Comparison of ENCODE assay signal across 1 cellular context in genomic region chr3:12194669-12195161, GRCh38.
TF ChIP-seq lines count a peak whose summit lies in the region.

No MANE protein-coding gene starts in this region.

TF ChIP-seq in K562, 482 proteins besides CTCF, POLR2A, EP300 and RAD21 (continued from another document and continues in another):
- TF ChIP-seq ARID4B (CRISPR knock-in tag; IDR thresholded peaks at IDR 0.05) (no peak), ZBTB1 (CRISPR knock-in tag; IDR thresholded peaks at IDR 0.05; ENCODE audit: borderline replicate concordance, low read depth) (no peak), ZNF609 (CRISPR knock-in tag; IDR thresholded peaks at IDR 0.05; ENCODE audit: borderline replicate concordance) (no peak), NFYB (IDR thresholded peaks at IDR 0.05; ENCODE audit: extremely low read depth, insufficient read length) (no peak), CHD2 (IDR thresholded peaks at IDR 0.05; ENCODE audit: low read depth, low read length) (no peak), PHF21A (IDR thresholded peaks at IDR 0.05; ENCODE audit: borderline replicate concordance, low read depth) (no peak), TFE3 (CRISPR knock-in tag; IDR thresholded peaks at IDR 0.05) (no peak), ATF2 (CRISPR knock-in tag; IDR thresholded peaks at IDR 0.05) (no peak), ZBTB12 (CRISPR knock-in tag; IDR thresholded peaks at IDR 0.05) (no peak), SOX6 (IDR thresholded peaks at IDR 0.05) (peak; percentile 58; the same call in 1 of the 2 replicates), ZNF277 (CRISPR knock-in tag; IDR thresholded peaks at IDR 0.05; ENCODE audit: borderline replicate concordance) (no peak), TCF15 (CRISPR knock-in tag; IDR thresholded peaks at IDR 0.05) (no peak), CREB3L1 (IDR thresholded peaks at IDR 0.05; ENCODE audit: borderline replicate concordance, low read depth) (no peak), ZNF280B (CRISPR knock-in tag; IDR thresholded peaks at IDR 0.05) (no peak), RCOR1 (IDR thresholded peaks at IDR 0.05; ENCODE audit: borderline replicate concordance in 1 of 2, low read depth in 2 of 2, low read length in 2 of 2) (peak in 1 of 2 experiments; percentile 48; a peak in 1 of 4 replicates), ARID3A (IDR thresholded peaks at IDR 0.05; ENCODE audit: borderline replicate concordance, low read depth, low read length) (no peak), KDM5B (IDR thresholded peaks at IDR 0.05; ENCODE audit: insufficient replicate concordance, low read depth, low read length) (no peak), SIX5 (IDR thresholded peaks at IDR 0.05; ENCODE audit: borderline replicate concordance in 1 of 2, insufficient read depth in 1 of 2, low read depth in 1 of 2, low read length in 2 of 2) (no peak), TAL1 (IDR thresholded peaks at IDR 0.05) (no peak), ZNF586 (CRISPR knock-in tag; conservative IDR thresholded peaks at IDR 0.05) (0 out of 2 replicates have a peak, but pooled peaks have one; percentile 28), RB1 (IDR thresholded peaks at IDR 0.05; ENCODE audit: low read depth) (peak; percentile 12; the same call in 1 of the 2 replicates), NUFIP1 (IDR thresholded peaks at IDR 0.05; ENCODE audit: partially characterized antibody) (no peak), MLX (CRISPR knock-in tag; conservative IDR thresholded peaks at IDR 0.05) (no peak), EHMT2 (IDR thresholded peaks at IDR 0.05) (no peak), ZNF140 (CRISPR knock-in tag; IDR thresholded peaks at IDR 0.05) (no peak), OTX1 (CRISPR knock-in tag; IDR thresholded peaks at IDR 0.05) (no peak), GATA2 (CRISPR knock-in tag; IDR thresholded peaks at IDR 0.05) (no peak), STAG1 (CRISPR knock-in tag; IDR thresholded peaks at IDR 0.05; ENCODE audit: borderline replicate concordance) (no peak), ZNF76 (CRISPR knock-in tag; IDR thresholded peaks at IDR 0.05; ENCODE audit: borderline replicate concordance) (no peak), PTTG1 (tag; IDR thresholded peaks at IDR 0.05; ENCODE audit: low read depth) (no peak), ZNF431 (CRISPR knock-in tag; IDR thresholded peaks at IDR 0.05) (no peak), DIDO1 (tag; IDR thresholded peaks at IDR 0.05; ENCODE audit: low read depth) (no peak), RAD51 (IDR thresholded peaks at IDR 0.05; ENCODE audit: borderline replicate concordance, low read depth) (no peak)
